Comparison of ENCODE assay signal across 7 cellular contexts in genomic region chr3:8580434-8580833, GRCh38.
DNase-seq lines count a peak whose midpoint lies in the region; ATAC-seq, FAIRE-seq and TF ChIP-seq lines count a peak whose summit lies in the region.
"Not testable (repeated sequence)": the region's sequence is repeated elsewhere in the genome, so short reads cannot be mapped to it uniquely, and the experiment has no call there.

No MANE protein-coding gene starts in this region.

- not testable (repeated sequence) for TF ChIP-seq POLR2A in gastrocnemius medialis (IDR thresholded peaks at IDR 0.05)

- H3K36me3 Mint-ChIP-seq in astrocyte (ENCODE audit: low read depth, unreplicated experiment), result peaks cover 11% of the 10 kb centered on the region

- DNase-seq in AG08396 (ENCODE audit: low spot score) (peak; percentile 40), EL (peak; percentile 19), astrocyte (ENCODE audit: low read depth) (peak; percentile 64), fibroblast of lung (ENCODE audit: low read depth in 2 of 2) (peak; percentile 45 to 68), left lobe of liver (ENCODE audit: low spot score) (peak; percentile 5)
- DNase-seq in gastrocnemius medialis, result not testable (repeated sequence)

- ATAC-seq in left lobe of liver, gastrocnemius medialis: not testable (repeated sequence)

- H3K4me3 Mint-ChIP-seq in astrocyte (ENCODE audit: unreplicated experiment), result not testable (repeated sequence)

- intact Hi-C loops in gastrocnemius medialis (cut with DNase I; ENCODE audit: low total_unique reads), result not testable (repeated sequence)

- not testable (repeated sequence) for H3K27me3 ChIP-seq in astrocyte (ENCODE audit: insufficient read depth, low read length); fibroblast of lung (ENCODE audit: control insufficient read depth, insufficient read depth, low read length); gastrocnemius medialis

- not testable (repeated sequence) for H3K79me2 ChIP-seq in astrocyte (ENCODE audit: insufficient read depth, low read length); fibroblast of lung (ENCODE audit: control insufficient read depth, insufficient read depth, low read length)

- not testable (repeated sequence) for H3K27me3 Mint-ChIP-seq in astrocyte (ENCODE audit: low read depth, unreplicated experiment)

- H3K27ac Mint-ChIP-seq in astrocyte (ENCODE audit: unreplicated experiment), result peak overlapping the region; percentile 22

- peaks cover 22% of the 10 kb centered on the region for H3K4me1 ChIP-seq in astrocyte (ENCODE audit: insufficient read depth, low read length)
- H3K4me1 ChIP-seq in fibroblast of lung (ENCODE audit: control insufficient read depth, extremely low read depth, insufficient read depth, low read length), result peaks cover 15% of the 10 kb centered on the region
- H3K4me1 ChIP-seq in gastrocnemius medialis, result peaks cover 11 to 23% of the 10 kb centered on the region in 2 donors

- not testable (repeated sequence) for H3K9me3 Mint-ChIP-seq in astrocyte (ENCODE audit: unreplicated experiment)

- peaks cover 43% of the 10 kb centered on the region for H3K4me1 Mint-ChIP-seq in astrocyte (ENCODE audit: low read depth, unreplicated experiment)

- not testable (repeated sequence) for H2AFZ ChIP-seq in astrocyte (ENCODE audit: low read depth, low read length); fibroblast of lung (ENCODE audit: low read length)

- not testable (repeated sequence) for H4K20me1 ChIP-seq in astrocyte (ENCODE audit: insufficient read depth, low read length); fibroblast of lung (ENCODE audit: control insufficient read depth, extremely low read depth, insufficient read depth, low read length)

- H3K9ac ChIP-seq in astrocyte (ENCODE audit: low read length); fibroblast of lung (ENCODE audit: insufficient read depth, low read length): not testable (repeated sequence)

- TF ChIP-seq EP300 in Ishikawa (IDR thresholded peaks at IDR 0.05; ENCODE audit: borderline replicate concordance), result not testable (repeated sequence)

- not testable (repeated sequence) for H3K27ac ChIP-seq in astrocyte (ENCODE audit: low read depth, low read length)
- H3K27ac ChIP-seq in fibroblast of lung (ENCODE audit: insufficient read depth, low read length) (peak overlapping the region; percentile 13), gastrocnemius medialis (peak overlapping the region; percentile 24 to 93 (median 32))

- H3K9me3 ChIP-seq in astrocyte (ENCODE audit: insufficient read depth, low read depth, low read length); fibroblast of lung (ENCODE audit: control insufficient read depth, insufficient read depth, low read depth, low read length); gastrocnemius medialis: not testable (repeated sequence)

- in situ Hi-C loops in gastrocnemius medialis (cut with MboI; ENCODE audit: low sequenced_read_pairs in 4 of 4), result not testable (repeated sequence)

- not testable (repeated sequence) for H3K4me2 ChIP-seq in astrocyte (ENCODE audit: low read length); fibroblast of lung (ENCODE audit: extremely low read depth, insufficient read depth, low read length)

- not testable (repeated sequence) for H3K4me3 ChIP-seq in astrocyte (ENCODE audit: insufficient read depth, low read depth, low read length); fibroblast of lung (replicated peaks in 1 of 4; ENCODE audit: control extremely low read depth in 1 of 4, insufficient read depth in 1 of 4, low read depth in 3 of 4, low read length in 4 of 4); gastrocnemius medialis

- not testable (repeated sequence) for H3K36me3 ChIP-seq in astrocyte (ENCODE audit: insufficient read depth, low read length); fibroblast of lung (ENCODE audit: control insufficient read depth, insufficient read depth, low read length); gastrocnemius medialis

- FAIRE-seq in astrocyte (lab: Jason Lieb, UNC), result not testable (repeated sequence)

- TF ChIP-seq CTCF in astrocyte (IDR thresholded peaks at IDR 0.05; ENCODE audit: insufficient read depth, low read depth, low read length); fibroblast of lung (conservative IDR thresholded peaks at IDR 0.05 in 1 of 2, IDR thresholded peaks at IDR 0.05 in 1 of 2; ENCODE audit: low read depth in 1 of 2, low read length in 2 of 2); gastrocnemius medialis (IDR thresholded peaks at IDR 0.05 in 4 of 5, conservative IDR thresholded peaks at IDR 0.05 in 1 of 5): not testable (repeated sequence)

- TF ChIP-seq RAD21 in Ishikawa (IDR thresholded peaks at IDR 0.05; ENCODE audit: low read depth), result not testable (repeated sequence)

TF ChIP-seq in Ishikawa, 13 proteins besides CTCF, POLR2A, EP300 and RAD21:
- TF ChIP-seq CEBPB (IDR thresholded peaks at IDR 0.05), result peak; percentile 53; the same call in 1 of the 2 replicates
